Comparison of ENCODE assay signal across 1 cellular context in genomic region chr1:227887697-227888403, GRCh38.
TF ChIP-seq lines count a peak whose summit lies in the region.

No MANE protein-coding gene starts in this region.

TF ChIP-seq in WTC11, 78 proteins besides CTCF, POLR2A, EP300 and RAD21 (continued from another document):
- no peak for TF ChIP-seq ZSCAN18 (CRISPR knock-in tag; IDR thresholded peaks at IDR 0.05)
